2 cellular contexts compared by ENCODE assay signal in the genomic region with DNA sequence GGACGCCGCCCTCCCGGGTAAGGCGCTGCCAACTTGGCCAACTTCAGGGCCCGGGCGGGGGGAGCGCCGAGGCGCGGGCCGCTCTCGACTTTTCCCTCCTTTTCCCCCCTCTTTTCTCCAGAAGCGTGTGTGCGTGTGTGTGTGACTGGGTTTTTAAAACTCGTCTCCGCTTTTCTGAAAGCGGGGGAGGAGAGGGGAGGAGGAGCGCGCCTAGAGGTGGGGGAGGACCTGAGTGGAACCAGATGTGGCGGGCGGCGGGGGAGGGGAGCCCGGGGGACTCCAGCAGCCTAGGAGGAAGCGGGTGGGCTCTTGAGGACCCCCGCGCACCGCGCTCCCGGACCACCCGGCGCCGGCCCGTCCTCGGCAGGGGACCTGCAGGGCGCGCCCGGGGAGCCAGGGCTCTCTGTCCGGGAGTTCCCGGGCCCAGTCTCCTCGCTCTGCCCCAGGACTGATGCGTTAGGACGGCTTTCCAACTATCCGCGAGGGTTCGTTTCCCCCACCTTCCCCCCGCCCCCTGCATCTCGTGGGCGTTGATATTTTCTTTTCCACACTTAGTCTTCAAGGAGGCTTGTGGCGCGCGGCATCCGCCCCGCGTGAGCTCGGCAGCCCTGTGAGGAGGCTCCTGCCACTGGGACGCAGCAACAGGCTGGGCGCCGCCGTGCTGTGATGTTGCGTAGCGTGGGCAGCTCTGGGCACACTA.
TF ChIP-seq lines count a peak whose summit lies in the region.

No MANE protein-coding gene starts in this region.

TF ChIP-seq in HEK293T, 16 proteins besides CTCF, POLR2A, EP300 and RAD21 (continued from another document):
- TF ChIP-seq, protein P1, sequence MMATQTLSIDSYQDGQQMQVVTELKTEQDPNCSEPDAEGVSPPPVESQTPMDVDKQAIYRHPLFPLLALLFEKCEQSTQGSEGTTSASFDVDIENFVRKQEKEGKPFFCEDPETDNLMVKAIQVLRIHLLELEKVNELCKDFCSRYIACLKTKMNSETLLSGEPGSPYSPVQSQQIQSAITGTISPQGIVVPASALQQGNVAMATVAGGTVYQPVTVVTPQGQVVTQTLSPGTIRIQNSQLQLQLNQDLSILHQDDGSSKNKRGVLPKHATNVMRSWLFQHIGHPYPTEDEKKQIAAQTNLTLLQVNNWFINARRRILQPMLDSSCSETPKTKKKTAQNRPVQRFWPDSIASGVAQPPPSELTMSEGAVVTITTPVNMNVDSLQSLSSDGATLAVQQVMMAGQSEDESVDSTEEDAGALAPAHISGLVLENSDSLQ (IDR thresholded peaks at IDR 0.05): no peak
- TF ChIP-seq TARDBP (IDR thresholded peaks at IDR 0.05) (no peak), SP1 (IDR thresholded peaks at IDR 0.05) (no peak), ARNT (IDR thresholded peaks at IDR 0.05) (no peak), ZNF384 (IDR thresholded peaks at IDR 0.05) (no peak)

TF ChIP-seq in H1, 55 proteins besides CTCF, POLR2A, EP300 and RAD21 (continued from another document):
- no peak for TF ChIP-seq ATF3 (IDR thresholded peaks at IDR 0.05; ENCODE audit: insufficient read depth, low read depth, low read length)
- TF ChIP-seq TAF7 (optimal IDR thresholded peaks at IDR 0.05; ENCODE audit: borderline replicate concordance, low read depth, low read length): no peak
- TF ChIP-seq SRF (IDR thresholded peaks at IDR 0.05; ENCODE audit: low read depth, low read length): no peak
- no peak for TF ChIP-seq ZNF274 (IDR thresholded peaks at IDR 0.05; ENCODE audit: borderline replicate concordance, extremely low read depth, low read length)
- no peak for TF ChIP-seq TCF12 (IDR thresholded peaks at IDR 0.05; ENCODE audit: low read depth, low read length)
- no peak for TF ChIP-seq SIRT6 (IDR thresholded peaks at IDR 0.05; ENCODE audit: low read length)
- TF ChIP-seq SIN3A (conservative IDR thresholded peaks at IDR 0.05 in 1 of 2, IDR thresholded peaks at IDR 0.05 in 1 of 2; ENCODE audit: low read depth in 1 of 2, low read length in 2 of 2): no peak
- no peak for TF ChIP-seq MAFK (IDR thresholded peaks at IDR 0.05; ENCODE audit: low read depth, low read length)
- TF ChIP-seq KDM1A (IDR thresholded peaks at IDR 0.05; ENCODE audit: borderline replicate concordance, low read length): no peak
- no peak for TF ChIP-seq RFX5 (IDR thresholded peaks at IDR 0.05; ENCODE audit: borderline replicate concordance, low read depth, low read length)
- TF ChIP-seq CTBP2 (IDR thresholded peaks at IDR 0.05; ENCODE audit: borderline replicate concordance, insufficient read depth, insufficient read length, low read length): peak; percentile 10
- no peak for TF ChIP-seq BCL11A (IDR thresholded peaks at IDR 0.05; ENCODE audit: low read depth in 2 of 2, low read length in 2 of 2)
- TF ChIP-seq NRF1 (IDR thresholded peaks at IDR 0.05; ENCODE audit: low read depth, low read length): no peak
- no peak for TF ChIP-seq EGR1 (IDR thresholded peaks at IDR 0.05; ENCODE audit: borderline replicate concordance, low read depth, low read length)
- no peak for TF ChIP-seq HDAC6 (IDR thresholded peaks at IDR 0.05; ENCODE audit: low read depth, low read length)
- peak; percentile 21 for TF ChIP-seq KDM4A (IDR thresholded peaks at IDR 0.05; ENCODE audit: low read depth, low read length, severe bottlenecking)
- TF ChIP-seq CBX5 (IDR thresholded peaks at IDR 0.05; ENCODE audit: low read depth, low read length): no peak
